ENCODE assay signal across 8 cellular contexts in the genomic region with DNA sequence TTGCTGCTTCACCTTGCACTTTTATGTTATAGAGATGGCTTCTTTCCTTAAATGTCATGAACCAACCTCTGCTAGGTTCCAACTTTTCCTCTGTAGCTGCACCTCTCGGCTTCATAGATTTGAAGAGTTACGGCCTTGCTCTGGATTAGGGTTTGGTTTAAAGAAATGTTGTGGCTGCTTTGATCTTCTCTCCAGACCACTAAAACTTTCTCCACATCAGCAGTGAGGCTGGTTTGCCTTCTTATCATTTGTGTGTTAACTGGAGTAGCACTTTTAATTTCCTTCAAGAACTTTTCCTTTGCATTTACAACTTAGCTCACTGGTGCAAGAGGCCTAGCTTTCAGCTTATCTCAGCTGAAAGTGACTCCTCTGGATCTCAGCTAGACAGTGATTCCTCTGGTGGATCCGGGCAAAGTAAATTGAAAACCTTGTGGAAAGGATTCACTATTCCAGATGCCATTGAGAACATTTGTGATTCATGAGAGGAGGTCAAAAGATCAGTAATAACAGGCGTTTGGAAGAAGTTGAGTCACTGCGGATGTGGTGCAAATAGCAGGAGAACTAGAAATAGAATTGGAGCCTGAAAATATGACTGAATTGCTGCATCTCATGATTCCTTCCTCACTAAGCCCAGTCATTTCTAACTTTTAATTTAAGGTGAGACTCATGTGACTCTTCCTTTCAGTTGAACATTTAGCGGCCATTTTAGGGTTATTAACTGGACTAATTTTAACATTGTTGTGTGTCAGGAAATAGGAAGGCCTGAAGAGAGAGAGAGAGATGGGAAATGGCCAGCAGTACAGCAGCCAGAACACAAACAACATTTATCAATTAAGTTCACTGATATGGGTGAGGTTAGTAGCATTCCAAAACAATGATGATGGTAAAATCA. TPM values are rescaled to one million over a fixed set of nuclear protein-coding genes. Genes with fewer than 3 reads are reported as not detected.
DNase-seq lines count a peak whose midpoint lies in the region; ATAC-seq and TF ChIP-seq lines count a peak whose summit lies in the region.

No MANE protein-coding gene starts in this region.

- no peaks in the 10 kb centered on the region for H3K79me2 ChIP-seq in osteoblast (ENCODE audit: insufficient read depth, low read length)

- no peaks in the 10 kb centered on the region for H4K20me1 ChIP-seq in osteoblast (ENCODE audit: insufficient read depth, low read length)

- H2AFZ ChIP-seq in osteoblast (ENCODE audit: low read length): peak overlapping the region; percentile 40

- peak overlapping the region; percentile 88 for H3K27ac ChIP-seq in osteoblast (ENCODE audit: low read depth, low read length)

- in situ Hi-C loops in ACHN (cut with HindIII; ENCODE audit: low pct_ligation_motif_present, low pct_unique_long_range_greater_than_20kb, low sequenced_read_pairs): no loop called here

- no peaks in the 10 kb centered on the region for H3K36me3 ChIP-seq in osteoblast (ENCODE audit: insufficient read depth, low read length)

- TF ChIP-seq POLR2A in GM19099 (IDR thresholded peaks at IDR 0.05; ENCODE audit: extremely low read depth, insufficient read length, low read depth): peak; percentile 8

- H3K4me1 ChIP-seq in osteoblast (ENCODE audit: insufficient read depth, low read length): peaks cover 30% of the 10 kb centered on the region

- ATAC-seq in HG03457 (IDR thresholded peaks at IDR 0.05; ENCODE audit: unreplicated experiment): peak; percentile 62

- H3K4me3 ChIP-seq in osteoblast (ENCODE audit: insufficient read depth, low read length): no peak overlapping the region

- H3K9me3 ChIP-seq in osteoblast (ENCODE audit: low read depth, low read length): no peaks in the 10 kb centered on the region

- H3K4me2 ChIP-seq in osteoblast (ENCODE audit: insufficient read depth, low read length): peak overlapping the region; percentile 34

- no peak for TF ChIP-seq CTCF in osteoblast (IDR thresholded peaks at IDR 0.05; ENCODE audit: extremely low read depth, low read depth, low read length)

- H3K27me3 ChIP-seq in osteoblast (ENCODE audit: insufficient read depth, low read length): no peaks in the 10 kb centered on the region

- DNase-seq in ACHN (peak; percentile 80), astrocyte of the hippocampus (ENCODE audit: low read depth, low spot score) (peak; percentile 73), osteoblast (ENCODE audit: insufficient read length, low spot score, missing footprints) (no peak), OCI-M2 (lab: John Stamatoyannopoulos, UW; ENCODE audit: unreplicated experiment) (no peak), AML-193 (lab: John Stamatoyannopoulos, UW) (no peak), NCI-H2227 (lab: John Stamatoyannopoulos, UW; ENCODE audit: unreplicated experiment) (no peak)

RNA-seq across cellular contexts. Expression of gene RGS1, which starts 16.2 kb away (rescaled TPM):
- not detected in 2 replicates for total RNA-seq in osteoblast

Comparison
In these comparisons a context has a peak if more than half of its experiments do, and no peak if none do; other contexts are left out.
1. DNase-seq: peak in ACHN (single experiment) and astrocyte of the hippocampus (single experiment); none in osteoblast (single experiment), OCI-M2 (single experiment), AML-193 (0 of 2) and NCI-H2227 (single experiment).